In genomic region chr6:27293436-27294152, GRCh38 we compare ENCODE assay signal across 10 cellular contexts. TPM values are rescaled to one million over a fixed set of nuclear protein-coding genes. Genes with fewer than 3 reads are reported as not detected.
DNase-seq lines count a peak whose midpoint lies in the region; ATAC-seq, FAIRE-seq and TF ChIP-seq lines count a peak whose summit lies in the region.
"Had no signal": no experiment of that assay in that cellular context is flagged by ENCODE, and none has a peak within 500 bp of the region (broad histone marks: within the 10 kb centered on the region; RNA-seq: fewer than 3 reads in every experiment).

No MANE protein-coding gene starts in this region.

- POLR2A ChIA-PET in IMR-90 (lab: Charles Lee; ENCODE audit: unreplicated experiment) = no interaction called here

- BruUV-seq in IMR-90 (replicated peaks; lab: Mats Ljungman, UMichigan) = no TSS peak

- no peak overlapping the region for H4K5ac ChIP-seq in IMR-90 (ENCODE audit: low read depth, low read length)

- H2BK120ac ChIP-seq in IMR-90 (ENCODE audit: low read depth, low read length) = no peak overlapping the region

- no peaks in the 10 kb centered on the region for H3K36me3 ChIP-seq in IMR-90 (ENCODE audit: control insufficient read depth, insufficient read depth, low read length)
- H3K36me3 ChIP-seq in keratinocyte (ENCODE audit: control insufficient read depth in 2 of 2, extremely low read depth in 1 of 2, insufficient read depth in 2 of 2, low read length in 2 of 2) = no peaks in the 10 kb centered on the region
- H3K36me3 ChIP-seq in thyroid gland = no peaks in the 10 kb centered on the region

- no peak overlapping the region for H2AK9ac ChIP-seq in IMR-90 (replicated peaks; ENCODE audit: low read depth, low read length, poor library complexity)

- H3K9me1 ChIP-seq in IMR-90 (ENCODE audit: insufficient read depth, low read length) (no peaks in the 10 kb centered on the region), keratinocyte (ENCODE audit: control insufficient read depth, extremely low read depth, insufficient read depth, low read length) (no peaks in the 10 kb centered on the region)

- H3K27me3 ChIP-seq in IMR-90 (ENCODE audit: control insufficient read depth, insufficient read depth, low read length) (peaks cover 20% of the 10 kb centered on the region), keratinocyte (ENCODE audit: control insufficient read depth, extremely low read depth, insufficient read depth, low read length) (peaks cover 4% of the 10 kb centered on the region), thyroid gland (peaks cover 45% of the 10 kb centered on the region)

- no peak overlapping the region for H4K91ac ChIP-seq in IMR-90 (ENCODE audit: insufficient read depth, low read depth, low read length)

- no peak overlapping the region for H2BK15ac ChIP-seq in IMR-90 (ENCODE audit: low read depth, low read length)

- H3K18ac ChIP-seq in IMR-90 (ENCODE audit: low read depth, low read length) = no peak overlapping the region

- H4K8ac ChIP-seq in IMR-90 (ENCODE audit: low read depth in 2 of 2, low read length in 2 of 2) = no peak overlapping the region

- TF ChIP-seq POLR2A in IMR-90 (IDR thresholded peaks at IDR 0.05; ENCODE audit: low read depth, low read length) = no peak
- no peak for TF ChIP-seq POLR2A in thyroid gland (IDR thresholded peaks at IDR 0.05)

- no peaks in the 10 kb centered on the region for H3K4me1 ChIP-seq in IMR-90 (ENCODE audit: control insufficient read depth, insufficient read depth, low read length)
- peaks cover 9% of the 10 kb centered on the region for H3K4me1 ChIP-seq in keratinocyte (ENCODE audit: control insufficient read depth, extremely low read depth, insufficient read depth, low read length)
- no peaks in the 10 kb centered on the region for H3K4me1 ChIP-seq in thyroid gland

- H4K20me1 ChIP-seq in IMR-90 (ENCODE audit: insufficient read depth, low read length) = no peaks in the 10 kb centered on the region
- H4K20me1 ChIP-seq in keratinocyte (ENCODE audit: control insufficient read depth, extremely low read depth, insufficient read depth, low read length) = no peaks in the 10 kb centered on the region

- no peak overlapping the region for H3K27ac ChIP-seq in IMR-90 (ENCODE audit: insufficient read depth, low read length)
- no peak overlapping the region for H3K27ac ChIP-seq in keratinocyte (ENCODE audit: control insufficient read depth, insufficient read depth, low read length)
- H3K27ac ChIP-seq in thyroid gland = no peak overlapping the region

- no peak overlapping the region for H3K14ac ChIP-seq in IMR-90 (replicated peaks; ENCODE audit: low read depth, low read length)

- no peak for TF ChIP-seq RAD21 in IMR-90 (IDR thresholded peaks at IDR 0.05; ENCODE audit: low read length)

- H2AK5ac ChIP-seq in IMR-90 (ENCODE audit: low read depth, low read length) = no peak overlapping the region

- intact Hi-C loops in IMR-90 (cut with micrococcal nuclease) = loop anchor here (10.0 kb wide), 1 partner anchor 601 kb away; a partner anchor contains a TSS
- intact Hi-C loops in thyroid gland (cut with DNase I) = no loop called here

- peak; percentile 50 for ATAC-seq in IMR-90 (ENCODE audit: low read depth)
- no peak for ATAC-seq in GM19023 (IDR thresholded peaks at IDR 0.05; ENCODE audit: unreplicated experiment)

- H3K9me3 ChIP-seq in IMR-90 (ENCODE audit: control insufficient read depth, insufficient read depth, low read length) (no peaks in the 10 kb centered on the region), keratinocyte (ENCODE audit: control insufficient read depth, low read depth, low read length) (no peaks in the 10 kb centered on the region), thyroid gland (no peaks in the 10 kb centered on the region)

- dilution Hi-C loops in IMR-90 (cut with HindIII; ENCODE audit: low sequenced_read_pairs, unreplicated experiment) = no loop called here
- dilution Hi-C loops in keratinocyte (cut with MboI; ENCODE audit: extremely low pct_ligation_motif_present, low sequenced_read_pairs) = no loop called here

- H3K4me2 ChIP-seq in IMR-90 (ENCODE audit: low read depth, low read length) = peak overlapping the region; percentile 64; the same call in 1 of the 2 replicates
- H3K4me2 ChIP-seq in keratinocyte (ENCODE audit: control insufficient read depth, extremely low read depth, insufficient read depth, low read depth, low read length) = peak overlapping the region; percentile 93

- no peaks in the 10 kb centered on the region for H3K79me2 ChIP-seq in keratinocyte (ENCODE audit: control insufficient read depth, insufficient read depth, low read length)

- no peak overlapping the region for H2AFZ ChIP-seq in IMR-90 (replicated peaks; ENCODE audit: low read length, poor library complexity)
- no peak overlapping the region for H2AFZ ChIP-seq in keratinocyte (ENCODE audit: control insufficient read depth, low read length)

- H3K4me3 ChIP-seq in IMR-90 (ENCODE audit: insufficient read depth, low read depth, low read length) (no peak overlapping the region), keratinocyte (ENCODE audit: control insufficient read depth in 2 of 3, extremely low read depth in 1 of 3, insufficient read depth in 2 of 3, low read depth in 1 of 3, low read length in 3 of 3) (peak overlapping the region in 2 of 3 experiments; percentile 21 to 34), thyroid gland (replicated peaks in 1 of 3) (no peak overlapping the region)

- CTCF ChIA-PET in IMR-90 (lab: Yijun Ruan, JAX) = no interaction called here

- H3K9ac ChIP-seq in IMR-90 (ENCODE audit: low read depth, low read length) (no peak overlapping the region), keratinocyte (ENCODE audit: control insufficient read depth, extremely low read depth, insufficient read depth, low read length) (no peak overlapping the region)

- 0% methylated on average over 3 of the region's 28 CpGs; no CpG with 5 or more reads in 1 of the 2 experiments for WGBS in IMR-90 (ENCODE audit: extremely low coverage in 2 of 2, insufficient read length in 1 of 2), 2 experiments
- 17 to 22% methylated on average over 28 of the region's 28 CpGs for WGBS in thyroid gland, 2 donors

- H3K56ac ChIP-seq in IMR-90 (ENCODE audit: extremely low read depth, insufficient read depth, low read length) = no peak overlapping the region

- TF ChIP-seq CTCF in IMR-90 (conservative IDR thresholded peaks at IDR 0.05; ENCODE audit: low read depth, low read length) (no peak), keratinocyte (optimal IDR thresholded peaks at IDR 0.05 in 1 of 3, IDR thresholded peaks at IDR 0.05 in 1 of 3, conservative IDR thresholded peaks at IDR 0.05 in 1 of 3; ENCODE audit: extremely low read depth in 1 of 3, insufficient read depth in 2 of 3, low read length in 3 of 3) (no peak), thyroid gland (IDR thresholded peaks at IDR 0.05) (no peak)

- in situ Hi-C loops in IMR-90 (cut with MboI; ENCODE audit: low sequenced_read_pairs) = no loop called here

- no peak overlapping the region for H2BK5ac ChIP-seq in IMR-90 (ENCODE audit: low read depth, low read length, poor library complexity, severe bottlenecking)

- no peaks in the 10 kb centered on the region for H3K79me1 ChIP-seq in IMR-90 (ENCODE audit: low read depth in 1 of 2, low read length in 2 of 2)

- FAIRE-seq in keratinocyte (lab: Jason Lieb, UNC) = no peak

- H3K23ac ChIP-seq in IMR-90 (ENCODE audit: low read depth, low read length) = no peak overlapping the region

- no peak overlapping the region for H2BK20ac ChIP-seq in IMR-90 (ENCODE audit: low read depth, low read length)

- no peak overlapping the region for H3K4ac ChIP-seq in IMR-90 (ENCODE audit: low read depth, low read length)

- DNase-seq in DMS114 treated with DMSO at 0.1 percent for 48 hours (lab: John Stamatoyannopoulos, UW; ENCODE audit: unreplicated experiment) (peak; percentile 66), IMR-90 (peak; percentile 69), amniotic epithelial cell (ENCODE audit: low read depth) (peak; percentile 44), keratinocyte (ENCODE audit: low read depth, low spot score) (no peak), KG1 (lab: John Stamatoyannopoulos, UW) (no peak), thyroid gland (no peak), HPDE6-E6E7 (ENCODE audit: extremely low spot score) (no peak)
- DNase-seq: activated CD4-positive, alpha-beta T cell treated with anti-CD3 and anti-CD28 coated beads for 4 hours had no signal

TF ChIP-seq in IMR-90, 13 proteins besides CTCF, POLR2A, EP300 and RAD21 (continues in another document):
- TF ChIP-seq CEBPB (IDR thresholded peaks at IDR 0.05; ENCODE audit: low read depth, low read length) (no peak), MAZ (IDR thresholded peaks at IDR 0.05; ENCODE audit: borderline replicate concordance, low read depth, low read length) (no peak), CHD1 (IDR thresholded peaks at IDR 0.05; ENCODE audit: low read depth, low read length) (0 out of 2 replicates have a peak, but pooled peaks have one; percentile 50), FOS (IDR thresholded peaks at IDR 0.05; ENCODE audit: low read depth, low read length) (peak; percentile 70), NFE2L2 (IDR thresholded peaks at IDR 0.05; ENCODE audit: low read depth, low read length) (no peak)

RNA-seq across cellular contexts. Expression of gene POM121L2, which starts 18.5 kb away (rescaled TPM):
- not detected in 2 replicates for total RNA-seq in IMR-90 (2012; rRNA removed)
- polyA plus RNA-seq in IMR-90 (2012; rRNA removed) = not detected in 2 replicates
- not detected in 2 replicates for polyA plus RNA-seq in IMR-90 (2012; cell fraction: cytosol; rRNA removed)
- polyA plus RNA-seq in IMR-90 (2012; cell fraction: nucleus; rRNA removed; ENCODE audit: low replicate concordance) = not detected in 2 replicates
- polyA plus RNA-seq in keratinocyte = 0.01 TPM in 1 of 3 replicates, not detected in the others
- polyA plus RNA-seq in keratinocyte (2011; ENCODE audit: low read depth) = not detected
- not detected in 2 replicates for polyA plus RNA-seq in keratinocyte (2011; cell fraction: cytosol; rRNA removed)
- 0.03 and 0.04 TPM in 2 replicates for polyA plus RNA-seq in keratinocyte (2011; cell fraction: nucleus; rRNA removed)
- not detected in 2 replicates for polyA plus RNA-seq in keratinocyte (2012; ENCODE audit: low replicate concordance)
- polyA minus RNA-seq in keratinocyte = not detected in 3 replicates
- not detected for polyA minus RNA-seq in keratinocyte (2011; cell fraction: cytosol; rRNA and poly(A)+ RNA removed)
- polyA minus RNA-seq in keratinocyte (2011; cell fraction: nucleus; rRNA and poly(A)+ RNA removed) = not detected in 2 replicates
- total RNA-seq in thyroid gland = not detected
- total RNA-seq: dermis microvascular lymphatic vessel endothelial cell had no signal

RNA-seq across cellular contexts. Expression of gene PRSS16, which starts 46.1 kb away (rescaled TPM):
- total RNA-seq in IMR-90 (2012; rRNA removed) (not detected in 2 replicates), thyroid gland (10 to 100 TPM; 12.8 to 32.0 (median 21.6) TPM)
- polyA plus RNA-seq in IMR-90 (2012; rRNA removed) (0.14 and 0.39 TPM in 2 replicates), keratinocyte (7.5 to 8.9 TPM (median 8.7 TPM) in 3 replicates)
- 0.22 TPM in 2 replicates for polyA plus RNA-seq in IMR-90 (2012; cell fraction: cytosol; rRNA removed)
- polyA plus RNA-seq in IMR-90 (2012; cell fraction: nucleus; rRNA removed; ENCODE audit: low replicate concordance) = 0.82 and 1.1 TPM in 2 replicates
- polyA plus RNA-seq in keratinocyte (2011; ENCODE audit: low read depth) = 1.1 TPM
- polyA plus RNA-seq in keratinocyte (2011; cell fraction: cytosol; rRNA removed) = 7.9 and 8.4 TPM in 2 replicates
- 9.1 and 9.9 TPM in 2 replicates for polyA plus RNA-seq in keratinocyte (2011; cell fraction: nucleus; rRNA removed)
- 4.3 and 5.6 TPM in 2 replicates for polyA plus RNA-seq in keratinocyte (2012; ENCODE audit: low replicate concordance)
- polyA minus RNA-seq in keratinocyte = 4.5 to 9.8 TPM (median 5.2 TPM) in 3 replicates
- polyA minus RNA-seq in keratinocyte (2011; cell fraction: cytosol; rRNA and poly(A)+ RNA removed) = 3.5 TPM
- polyA minus RNA-seq in keratinocyte (2011; cell fraction: nucleus; rRNA and poly(A)+ RNA removed) = 2.3 and 2.4 TPM in 2 replicates
- total RNA-seq: dermis microvascular lymphatic vessel endothelial cell had no signal

Comparison
In these comparisons a context has a peak if more than half of its experiments do, and no peak if none do; other contexts are left out.
1. DNase-seq: peak in DMS114 treated with DMSO at 0.1 percent for 48 hours (single experiment), IMR-90 (single experiment) and amniotic epithelial cell (single experiment); none in keratinocyte (single experiment), KG1 (single experiment), thyroid gland (0 of 2) and HPDE6-E6E7 (single experiment).
2. H3K4me3 ChIP-seq: peak in keratinocyte (2 of 3); none in IMR-90 (single experiment) and thyroid gland (0 of 3).
3. RNA of gene PRSS16, which starts 46.1 kb away (total RNA-seq): 12.8 to 32.0 TPM in thyroid gland; not detected in IMR-90; every median in the first group is over 10 times any median in the second.